ENCODE assay signal across 10 cellular contexts in genomic region chr11:86741489-86742435, GRCh38. TPM values are rescaled to one million over a fixed set of nuclear protein-coding genes. Genes with fewer than 3 reads are reported as not detected.
DNase-seq lines count a peak whose midpoint lies in the region; TF ChIP-seq lines count a peak whose summit lies in the region.
"Had no signal": no experiment of that assay in that cellular context is flagged by ENCODE, and none has a peak within 500 bp of the region (broad histone marks: within the 10 kb centered on the region; RNA-seq: fewer than 3 reads in every experiment).

No MANE protein-coding gene starts in this region.

- intact Hi-C loops in colonic mucosa (cut with DNase I): no loop called here
- intact Hi-C loops in activated T-helper 2 cell treated with anti-CD3 and anti-CD28 coated beads, Interferon-gamma antibody, Interleukin-2, Interleukin-4, amounts not matched to agents 10 μg/mL and 5 μg/mL and 100 μg/mL, durations not matched to agents 14 hours and 24 hours and 36 hours (cut with micrococcal nuclease): loop anchor here (5.0 kb wide), 3 partner anchors 104 to 284 kb away; no protein-coding TSS in a partner anchor

- H3K9me3 Mint-ChIP-seq in activated T-helper 2 cell treated with anti-CD3 and anti-CD28 coated beads, Interferon-gamma antibody, Interleukin-2, Interleukin-4, amounts not matched to agents 10 μg/mL and 5 μg/mL and 100 μg/mL, durations not matched to agents 14 hours and 24 hours and 36 hours: no peaks in the 10 kb centered on the region

- H3K4me3 ChIP-seq in colonic mucosa (no peak overlapping the region), mesenchymal stem cell (ENCODE audit: insufficient read depth in 1 of 2, low read depth in 1 of 2, low read length in 2 of 2) (no peak overlapping the region)

- peak overlapping the region in 1 of 2 experiments; percentile 55 for H3K14ac ChIP-seq in mesenchymal stem cell (ENCODE audit: low read length in 2 of 2)

- peak overlapping the region; percentile 79 for H3K27ac ChIP-seq in 22Rv1
- H3K27ac ChIP-seq in colonic mucosa: peak overlapping the region; percentile 56
- H3K27ac ChIP-seq in mesenchymal stem cell (ENCODE audit: low read length, poor library complexity, severe bottlenecking): peak overlapping the region; percentile 97
- H3K27ac ChIP-seq: C4-2B had no signal

- H3K27me3 ChIP-seq in colonic mucosa: no peaks in the 10 kb centered on the region
- no peaks in the 10 kb centered on the region for H3K27me3 ChIP-seq in mesenchymal stem cell (ENCODE audit: control insufficient read depth in 1 of 2, insufficient read depth in 1 of 2, low read length in 2 of 2)

- H3K4me1 Mint-ChIP-seq in activated T-helper 2 cell treated with anti-CD3 and anti-CD28 coated beads, Interferon-gamma antibody, Interleukin-2, Interleukin-4, amounts not matched to agents 10 μg/mL and 5 μg/mL and 100 μg/mL, durations not matched to agents 14 hours and 24 hours and 36 hours (ENCODE audit: low read depth): peaks cover 27% of the 10 kb centered on the region

- H2BK12ac ChIP-seq in mesenchymal stem cell (ENCODE audit: low read length in 2 of 2): peak overlapping the region; percentile 90 to 98

- no peak overlapping the region for H3K4me3 Mint-ChIP-seq in activated T-helper 2 cell treated with anti-CD3 and anti-CD28 coated beads, Interferon-gamma antibody, Interleukin-2, Interleukin-4, amounts not matched to agents 10 μg/mL and 5 μg/mL and 100 μg/mL, durations not matched to agents 14 hours and 24 hours and 36 hours (ENCODE audit: low read depth)

- no peaks in the 10 kb centered on the region for H3K79me1 ChIP-seq in mesenchymal stem cell (replicated peaks; ENCODE audit: low read length, poor library complexity, severe bottlenecking)

- 69% methylated on average over 3 of the region's 3 CpGs for WGBS in mesenchymal stem cell

- peak overlapping the region; percentile 89 for H4K91ac ChIP-seq in mesenchymal stem cell (ENCODE audit: low read length)

- no peaks in the 10 kb centered on the region for H3K36me3 ChIP-seq in colonic mucosa
- H3K36me3 ChIP-seq in mesenchymal stem cell (ENCODE audit: control insufficient read depth in 1 of 2, insufficient read depth in 2 of 2, low read depth in 1 of 2, low read length in 2 of 2): no peaks in the 10 kb centered on the region

- peak overlapping the region; percentile 70 for H4K8ac ChIP-seq in mesenchymal stem cell (ENCODE audit: low read length)

- peak overlapping the region; percentile 79 to 97 for H3K18ac ChIP-seq in mesenchymal stem cell (ENCODE audit: low read depth in 1 of 2, low read length in 2 of 2)

- peak overlapping the region; percentile 87 for H2BK120ac ChIP-seq in mesenchymal stem cell (ENCODE audit: low read depth, low read length)

- H3K27me3 Mint-ChIP-seq in activated T-helper 2 cell treated with anti-CD3 and anti-CD28 coated beads, Interferon-gamma antibody, Interleukin-2, Interleukin-4, amounts not matched to agents 10 μg/mL and 5 μg/mL and 100 μg/mL, durations not matched to agents 14 hours and 24 hours and 36 hours (ENCODE audit: low read depth): no peaks in the 10 kb centered on the region

- H3K9me3 ChIP-seq in colonic mucosa (no peaks in the 10 kb centered on the region), mesenchymal stem cell (ENCODE audit: control insufficient read depth, low read length) (no peaks in the 10 kb centered on the region)

- H3K9ac ChIP-seq in colonic mucosa (ENCODE audit: low read depth in 2 of 2, low read length in 2 of 2) (no peak overlapping the region), mesenchymal stem cell (ENCODE audit: low read length) (peak overlapping the region; percentile 80)

- DNase-seq in M059J (ENCODE audit: low read depth): peak; percentile 93
- DNase-seq in colonic mucosa: no peak
- peak; percentile 89 for DNase-seq in mesenchymal stem cell
- DNase-seq in activated T-helper 2 cell treated with anti-CD3 and anti-CD28 coated beads, Interferon-gamma antibody, Interleukin-2, Interleukin-4, amounts not matched to agents 10 μg/mL and 5 μg/mL and 100 μg/mL, durations not matched to agents 14 hours and 24 hours and 36 hours (ENCODE audit: low spot score): no peak
- DNase-seq in NCI-H1092 (lab: John Stamatoyannopoulos, UW): no peak
- no peak for DNase-seq in activated CD4-positive, CD25-positive, alpha-beta regulatory T cell (lab: John Stamatoyannopoulos, UW)
- no peak for DNase-seq in NCI-H1105 treated with DMSO at 0.1 percent for 48 hours (lab: John Stamatoyannopoulos, UW)
- DNase-seq: NCI-H2081 treated with DMSO at 0.1 percent for 48 hours had no signal

- H2AFZ ChIP-seq in mesenchymal stem cell (ENCODE audit: low read depth, low read length): no peak overlapping the region

- H2AK5ac ChIP-seq in mesenchymal stem cell (ENCODE audit: low read length, severe bottlenecking): peak overlapping the region; percentile 40

- peak overlapping the region; percentile 55 for H2BK15ac ChIP-seq in mesenchymal stem cell (ENCODE audit: low read depth, poor library complexity, severe bottlenecking)

- TF ChIP-seq CTCF in 22Rv1 (IDR thresholded peaks at IDR 0.05): no peak
- TF ChIP-seq CTCF in colonic mucosa (IDR thresholded peaks at IDR 0.05): no peak

- no peak overlapping the region for H3K27ac Mint-ChIP-seq in activated T-helper 2 cell treated with anti-CD3 and anti-CD28 coated beads, Interferon-gamma antibody, Interleukin-2, Interleukin-4, amounts not matched to agents 10 μg/mL and 5 μg/mL and 100 μg/mL, durations not matched to agents 14 hours and 24 hours and 36 hours

- no peaks in the 10 kb centered on the region for H3K36me3 Mint-ChIP-seq in activated T-helper 2 cell treated with anti-CD3 and anti-CD28 coated beads, Interferon-gamma antibody, Interleukin-2, Interleukin-4, amounts not matched to agents 10 μg/mL and 5 μg/mL and 100 μg/mL, durations not matched to agents 14 hours and 24 hours and 36 hours (ENCODE audit: low read depth)

- H2BK5ac ChIP-seq in mesenchymal stem cell (ENCODE audit: low read depth, low read length, poor library complexity, severe bottlenecking): peak overlapping the region; percentile 89

- H3K23ac ChIP-seq in mesenchymal stem cell (ENCODE audit: low read length in 2 of 2): no peak overlapping the region

- H3K4ac ChIP-seq in mesenchymal stem cell (ENCODE audit: low read depth in 1 of 2, low read length in 2 of 2): peak overlapping the region; percentile 81 to 93

- H3K4me1 ChIP-seq in colonic mucosa (no peaks in the 10 kb centered on the region), mesenchymal stem cell (ENCODE audit: control insufficient read depth, insufficient read depth, low read depth, low read length) (peaks cover 17% of the 10 kb centered on the region)

- H3K4me2 ChIP-seq in mesenchymal stem cell (ENCODE audit: low read length, poor library complexity, severe bottlenecking): no peak overlapping the region

RNA-seq across cellular contexts. Expression of gene PRSS23, which starts 58.6 kb away (rescaled TPM):
- total RNA-seq in M059J (2014; rRNA removed; shearing (Covaris generic)): 474 and 507 TPM in 2 replicates
- 10 to 100 TPM; 45.5 to 46.4 TPM for total RNA-seq in colonic mucosa
- polyA plus RNA-seq in mesenchymal stem cell (2013, experiment 1 of 2): 324 TPM
- polyA plus RNA-seq in mesenchymal stem cell (2013, experiment 2 of 2): 337 TPM
- total RNA-seq in activated T-helper 2 cell treated with anti-CD3 and anti-CD28 coated beads, Interferon-gamma antibody, Interleukin-2, Interleukin-4, amounts not matched to agents 10 μg/mL and 5 μg/mL and 100 μg/mL, durations not matched to agents 14 hours and 24 hours and 36 hours: 4.5 and 5.4 TPM in 2 replicates

Comparison
In these comparisons a context has a peak if more than half of its experiments do, and no peak if none do; other contexts are left out.
1. DNase-seq: peak in M059J (single experiment) and mesenchymal stem cell (single experiment); none in colonic mucosa (single experiment), activated T-helper 2 cell treated with anti-CD3 and anti-CD28 coated beads, Interferon-gamma antibody, Interleukin-2, Interleukin-4, amounts not matched to agents 10 μg/mL and 5 μg/mL and 100 μg/mL, durations not matched to agents 14 hours and 24 hours and 36 hours (single experiment), NCI-H1092 (single experiment), activated CD4-positive, CD25-positive, alpha-beta regulatory T cell (0 of 4) and NCI-H1105 treated with DMSO at 0.1 percent for 48 hours (single experiment).
2. RNA of gene PRSS23, which starts 58.6 kb away (total RNA-seq): 474 to 507 TPM in M059J; 45.5 to 46.4 TPM in colonic mucosa and 4.5 to 5.4 TPM in activated T-helper 2 cell treated with anti-CD3 and anti-CD28 coated beads, Interferon-gamma antibody, Interleukin-2, Interleukin-4, amounts not matched to agents 10 μg/mL and 5 μg/mL and 100 μg/mL, durations not matched to agents 14 hours and 24 hours and 36 hours; every median in the first group is over 10 times any median in the second.
3. Peak in every context shown above with its lines, with median percentiles within 50 percentile points of each other: H3K27ac ChIP-seq.